ENCODE assay signal across 8 cellular contexts in genomic region chr20:63215101-63216040, GRCh38. TPM values are rescaled to one million over a fixed set of nuclear protein-coding genes. Genes with fewer than 3 reads are reported as not detected.
DNase-seq lines count a peak whose midpoint lies in the region; ATAC-seq and TF ChIP-seq lines count a peak whose summit lies in the region.

No MANE protein-coding gene starts in this region.

- 2% methylated on average over 70 of the region's 81 CpGs for WGBS in smooth muscle cell (ENCODE audit: low lambda C conversion rate)

- peak; percentile 22 for ATAC-seq in HG02678 (IDR thresholded peaks at IDR 0.05; ENCODE audit: unreplicated experiment)
- ATAC-seq in HG03442 (IDR thresholded peaks at IDR 0.05; ENCODE audit: unreplicated experiment): no peak

- peaks cover 39% of the 10 kb centered on the region for H3K36me3 ChIP-seq in iPS-18a (ENCODE audit: control insufficient read depth, low read depth, low read length)
- H3K36me3 ChIP-seq in smooth muscle cell (ENCODE audit: low read depth): no peaks in the 10 kb centered on the region

- peak overlapping the region; percentile 82 for H3K9ac ChIP-seq in iPS-18a (ENCODE audit: low read length)
- peak overlapping the region; percentile 92 for H3K9ac ChIP-seq in smooth muscle cell (ENCODE audit: low read depth)

- DNase-seq in stimulated activated CD4-positive, alpha-beta T cell treated with anti-CD3 and anti-CD28 coated beads, Interleukin-12 subunit alpha, Interleukin-12 subunit beta, amount 100 ng/mL, for 4 hours: peak; percentile 21
- no peak for DNase-seq in stimulated activated CD4-positive, alpha-beta T cell treated with anti-CD3 and anti-CD28 coated beads, Interleukin-1b, Interleukin-23, amount 100 ng/mL, for 48 hours
- DNase-seq in NCI-H2196 (lab: John Stamatoyannopoulos, UW; ENCODE audit: unreplicated experiment) (peak; percentile 59), amniotic epithelial cell (ENCODE audit: low read depth) (peak; percentile 66), smooth muscle cell (lab: John Stamatoyannopoulos, UW; ENCODE audit: unreplicated experiment) (no peak)

- H3F3A ChIP-seq in smooth muscle cell (ENCODE audit: low read depth): no peaks in the 10 kb centered on the region

- H3K4me1 ChIP-seq in iPS-18a (ENCODE audit: control insufficient read depth, low read depth, low read length): peaks cover 4% of the 10 kb centered on the region
- peaks cover 7% of the 10 kb centered on the region for H3K4me1 ChIP-seq in smooth muscle cell (ENCODE audit: low read depth)

- TF ChIP-seq CTCF in smooth muscle cell (IDR thresholded peaks at IDR 0.05; ENCODE audit: borderline replicate concordance, insufficient read depth, poor library complexity, severe bottlenecking): peak; percentile 27

- H3K27ac ChIP-seq in iPS-18a (ENCODE audit: low read length) (no peak overlapping the region), smooth muscle cell (ENCODE audit: low read depth) (peak overlapping the region; percentile 76)

- no peaks in the 10 kb centered on the region for H3K9me3 ChIP-seq in iPS-18a (ENCODE audit: control insufficient read depth, low read depth, low read length)
- H3K9me3 ChIP-seq in smooth muscle cell (replicated peaks; ENCODE audit: low read depth): no peaks in the 10 kb centered on the region

- H3K4me3 ChIP-seq in iPS-18a (ENCODE audit: low read length) (peak overlapping the region; percentile 96), smooth muscle cell (peak overlapping the region; percentile 94)

- peak overlapping the region; percentile 98 for H3K4me2 ChIP-seq in smooth muscle cell

- H2AFZ ChIP-seq in smooth muscle cell (ENCODE audit: low read depth): peak overlapping the region; percentile 69

- peaks cover 52% of the 10 kb centered on the region for H4K20me1 ChIP-seq in smooth muscle cell (ENCODE audit: low read depth)

- H3K27me3 ChIP-seq in iPS-18a (ENCODE audit: control insufficient read depth, insufficient read depth, low read length): no peaks in the 10 kb centered on the region
- no peaks in the 10 kb centered on the region for H3K27me3 ChIP-seq in smooth muscle cell (ENCODE audit: low read depth)

- peaks cover 53% of the 10 kb centered on the region for H3K79me2 ChIP-seq in smooth muscle cell (ENCODE audit: low read depth)

RNA-seq across cellular contexts. Expression of gene YTHDF1, which starts 0.6 kb away (rescaled TPM):
- 25.3 and 28.2 TPM in 2 replicates for total RNA-seq in smooth muscle cell
- 35.8 and 50.9 TPM in 2 replicates for polyA plus RNA-seq in smooth muscle cell

RNA-seq across cellular contexts. Expression of gene BIRC7, which starts 20.3 kb away (rescaled TPM):
- total RNA-seq in smooth muscle cell: 3.5 and 5.8 TPM in 2 replicates
- polyA plus RNA-seq in smooth muscle cell: 10.9 and 12.2 TPM in 2 replicates

RNA-seq across cellular contexts. Expression of gene NKAIN4, which starts 38.9 kb away (rescaled TPM):
- total RNA-seq in smooth muscle cell: 34.2 and 50.0 TPM in 2 replicates
- polyA plus RNA-seq in smooth muscle cell: 19.8 and 78.9 TPM in 2 replicates

RNA-seq across cellular contexts. Expression of gene ARFGAP1, which starts 57.2 kb away (rescaled TPM):
- 100 and 101 TPM in 2 replicates for total RNA-seq in smooth muscle cell
- polyA plus RNA-seq in smooth muscle cell: 169 and 188 TPM in 2 replicates

Comparison
In these comparisons a context has a peak if more than half of its experiments do, and no peak if none do; other contexts are left out.
1. DNase-seq: peak in stimulated activated CD4-positive, alpha-beta T cell treated with anti-CD3 and anti-CD28 coated beads, Interleukin-12 subunit alpha, Interleukin-12 subunit beta, amount 100 ng/mL, for 4 hours (single experiment), NCI-H2196 (single experiment) and amniotic epithelial cell (single experiment); none in stimulated activated CD4-positive, alpha-beta T cell treated with anti-CD3 and anti-CD28 coated beads, Interleukin-1b, Interleukin-23, amount 100 ng/mL, for 48 hours (single experiment) and smooth muscle cell (single experiment).